Comparison of ENCODE assay signal across 20 cellular contexts in genomic region chr1:70286453-70286852, GRCh38.
DNase-seq lines count a peak whose midpoint lies in the region; ATAC-seq, FAIRE-seq and TF ChIP-seq lines count a peak whose summit lies in the region.
"Had no signal": no experiment of that assay in that cellular context is flagged by ENCODE, and none has a peak within 500 bp of the region (broad histone marks: within the 10 kb centered on the region; RNA-seq: fewer than 3 reads in every experiment).

No MANE protein-coding gene starts in this region.

- no peaks in the 10 kb centered on the region for H3K9me3 ChIP-seq in A549
- no peaks in the 10 kb centered on the region for H3K9me3 ChIP-seq in HEK293 (ENCODE audit: control insufficient read depth, insufficient read depth, low read depth, low read length)
- no peaks in the 10 kb centered on the region for H3K9me3 ChIP-seq in K562 (replicated peaks; ENCODE audit: control insufficient read depth, insufficient read depth, low read depth, low read length)
- H3K9me3 ChIP-seq: BLaER1 treated with 17β-estradiol and CSF1 and Interleukin-3, amounts not matched to agents 10 nM and 100 nM; Caco-2 had no signal

- CTCF ChIA-PET in A549 (lab: Yijun Ruan, JAX) = no interaction called here
- CTCF ChIA-PET in HEK293 (lab: Yijun Ruan, JAX) = no interaction called here
- CTCF ChIA-PET in K562 (lab: Yijun Ruan, JAX; ENCODE audit: low intra/inter-chr PET ratio) = no interaction called here
- CTCF ChIA-PET in activated CD8-positive, alpha-beta T cell treated with anti-CD3 and anti-CD28 coated beads for 36 hours (lab: Charles Lee) = no interaction called here

- DNase-seq in A549 (ENCODE audit: low read depth in 1 of 2, low spot score in 1 of 2) (no peak), K562 (ENCODE audit: extremely low read depth in 1 of 4, low spot score in 3 of 4) (no peak), inferior parietal cortex (ENCODE audit: extremely low spot score) (no peak)
- DNase-seq in activated CD8-positive, alpha-beta T cell treated with anti-CD3 and anti-CD28 coated beads for 36 hours = no peak
- DNase-seq: 8988T; AML-193; Caco-2; Calu3; CD4-positive, alpha-beta T cell; CD8-positive, alpha-beta T cell; DMS79 treated with DMSO at 0.1 percent for 48 hours; GF-D8 had no signal

- H3K9me1 ChIP-seq in K562 (ENCODE audit: control insufficient read depth, insufficient read depth, low read length) = no peaks in the 10 kb centered on the region

- TF ChIP-seq EP300 in A549 (IDR thresholded peaks at IDR 0.05) (no peak), K562 (IDR thresholded peaks at IDR 0.05; ENCODE audit: low read length) (no peak)

- H3K4me2 ChIP-seq in A549 = no peak overlapping the region
- no peak overlapping the region for H3K4me2 ChIP-seq in K562 (ENCODE audit: insufficient read depth, low read length)
- H3K4me2 ChIP-seq: BLaER1 treated with 17β-estradiol and CSF1 and Interleukin-3, amounts not matched to agents 10 nM and 100 nM had no signal

- H3K27ac Mint-ChIP-seq in activated CD8-positive, alpha-beta T cell treated with anti-CD3 and anti-CD28 coated beads for 36 hours = no peak overlapping the region
- H3K27ac Mint-ChIP-seq: B cell; CD4-positive, alpha-beta T cell; CD8-positive, alpha-beta T cell had no signal

- 96% methylated on average over 5 of the region's 5 CpGs for WGBS in A549 (ENCODE audit: missing lambda C conversion rate)
- 91% methylated on average over 4 of the region's 5 CpGs for WGBS in K562 (ENCODE audit: insufficient coverage, low coverage, missing lambda C conversion rate)

- H3K27ac ChIP-seq in A549 = no peak overlapping the region
- H3K27ac ChIP-seq in HEK293 (ENCODE audit: extremely low read depth, low read depth, low read length) = no peak overlapping the region
- no peak overlapping the region for H3K27ac ChIP-seq in K562 (ENCODE audit: extremely low read depth, low read depth, low read length)
- H3K27ac ChIP-seq: BLaER1 treated with 17β-estradiol and CSF1 and Interleukin-3, amounts not matched to agents 10 nM and 100 nM; C4-2B had no signal

- no peak overlapping the region for H3K4me3 Mint-ChIP-seq in activated CD8-positive, alpha-beta T cell treated with anti-CD3 and anti-CD28 coated beads for 36 hours
- H3K4me3 Mint-ChIP-seq: B cell; CD4-positive, alpha-beta T cell; CD8-positive, alpha-beta T cell had no signal

- no TSS peak for BruUV-seq in K562 (replicated peaks; lab: Mats Ljungman, UMichigan)

- no peaks in the 10 kb centered on the region for H3K79me2 ChIP-seq in K562 (ENCODE audit: control insufficient read depth, insufficient read depth, low read length)

- POLR2A ChIA-PET in A549 (lab: Yijun Ruan, JAX) (no interaction called here), HEK293 (lab: Yijun Ruan, JAX) (interaction anchor here (0.7 kb wide), 1 partner anchor 68 kb away, joined by 3 read pairs; the partner anchor contains the start of gene ANKRD13C), K562 (lab: Yijun Ruan, JAX) (interaction anchor here (0.8 kb wide), 1 partner anchor 15 kb away, joined by 3 read pairs; no protein-coding TSS in a partner anchor)
- POLR2A ChIA-PET in activated CD8-positive, alpha-beta T cell treated with anti-CD3 and anti-CD28 coated beads for 36 hours (lab: Charles Lee) = no interaction called here

- H3K4me1 ChIP-seq in A549 = no peaks in the 10 kb centered on the region
- H3K4me1 ChIP-seq in HEK293 (ENCODE audit: control insufficient read depth, insufficient read depth, low read length) = no peaks in the 10 kb centered on the region
- no peaks in the 10 kb centered on the region for H3K4me1 ChIP-seq in K562 (replicated peaks in 1 of 2; ENCODE audit: control insufficient read depth in 2 of 2, insufficient read depth in 2 of 2, low read length in 2 of 2)
- H3K4me1 ChIP-seq: BLaER1 treated with 17β-estradiol and CSF1 and Interleukin-3, amounts not matched to agents 10 nM and 100 nM; Caco-2 had no signal

- no peak for TF ChIP-seq RAD21 in A549 (conservative IDR thresholded peaks at IDR 0.05 in 1 of 2, IDR thresholded peaks at IDR 0.05 in 1 of 2)
- no peak for TF ChIP-seq RAD21 in K562 (CRISPR knock-in tag; conservative IDR thresholded peaks at IDR 0.05 in 1 of 2, IDR thresholded peaks at IDR 0.05 in 1 of 2)

- in situ Hi-C loops in K562 (cut with MboI) = no loop called here

- H3K9me3 Mint-ChIP-seq in activated CD8-positive, alpha-beta T cell treated with anti-CD3 and anti-CD28 coated beads for 36 hours = no peaks in the 10 kb centered on the region
- H3K9me3 Mint-ChIP-seq: CD4-positive, alpha-beta T cell; CD8-positive, alpha-beta T cell had no signal

- no peak overlapping the region for H3K9ac ChIP-seq in K562 (ENCODE audit: insufficient read depth in 1 of 2, low read depth in 2 of 2, low read length in 2 of 2)
- H3K9ac ChIP-seq: BLaER1 treated with 17β-estradiol and CSF1 and Interleukin-3, amounts not matched to agents 10 nM and 100 nM had no signal

- H3K4me3 ChIP-seq in A549 (no peak overlapping the region), HEK293 (ENCODE audit: low read depth, low read length) (no peak overlapping the region), K562 (no peak overlapping the region)
- H3K4me3 ChIP-seq: BLaER1 treated with 17β-estradiol and CSF1 and Interleukin-3, amounts not matched to agents 10 nM and 100 nM had no signal

- H3K27me3 ChIP-seq in K562 (ENCODE audit: control insufficient read depth in 2 of 2, insufficient read depth in 2 of 2, low read length in 2 of 2) = no peaks in the 10 kb centered on the region
- H3K27me3 ChIP-seq: BLaER1 treated with 17β-estradiol and CSF1 and Interleukin-3, amounts not matched to agents 10 nM and 100 nM had no signal

- no peaks in the 10 kb centered on the region for H3K4me1 Mint-ChIP-seq in activated CD8-positive, alpha-beta T cell treated with anti-CD3 and anti-CD28 coated beads for 36 hours (ENCODE audit: low read depth)
- H3K4me1 Mint-ChIP-seq: B cell had no signal

- TF ChIP-seq POLR2A in A549 (IDR thresholded peaks at IDR 0.05; ENCODE audit: low read length) (no peak), K562 (conservative IDR thresholded peaks at IDR 0.05) (no peak)

- H3K36me3 ChIP-seq in HEK293 (ENCODE audit: control insufficient read depth in 2 of 2, insufficient read depth in 1 of 2, low read length in 2 of 2) (peaks cover 12 to 21% of the 10 kb centered on the region in 2 experiments), K562 (ENCODE audit: control insufficient read depth, insufficient read depth, low read length) (peaks cover 25% of the 10 kb centered on the region)

- ATAC-seq in A549 (no peak), K562 (no peak), GM18502 (IDR thresholded peaks at IDR 0.05; ENCODE audit: poor library complexity, unreplicated experiment) (no peak)
- ATAC-seq in activated CD8-positive, alpha-beta T cell treated with anti-CD3 and anti-CD28 coated beads for 36 hours = no peak
- ATAC-seq: CD8-positive, alpha-beta T cell had no signal

- H4K20me1 ChIP-seq in K562 (replicated peaks; ENCODE audit: control insufficient read depth, insufficient read depth, low read length) = no peaks in the 10 kb centered on the region

- FAIRE-seq in A549 (lab: Jason Lieb, UNC) = no peak
- FAIRE-seq in K562 (lab: Jason Lieb, UNC) = no peak
- FAIRE-seq: D721Med, GM12891, GM18507 had no signal

- TF ChIP-seq CTCF in A549 (IDR thresholded peaks at IDR 0.05) (no peak), HEK293 (tag by site-specific recombination; IDR thresholded peaks at IDR 0.05) (no peak), K562 (IDR thresholded peaks at IDR 0.05 in 2 of 3, conservative IDR thresholded peaks at IDR 0.05 in 1 of 3; ENCODE audit: insufficient read depth in 2 of 3, low read depth in 1 of 3, low read length in 3 of 3) (no peak)
- TF ChIP-seq CTCF in activated CD8-positive, alpha-beta T cell treated with anti-CD3 and anti-CD28 coated beads for 36 hours (IDR thresholded peaks at IDR 0.05) = no peak

- H2AFZ ChIP-seq in K562 (ENCODE audit: low read depth, low read length) = no peak overlapping the region

- intact Hi-C loops in K562 (cut with micrococcal nuclease) = no loop called here
- intact Hi-C loops in activated CD8-positive, alpha-beta T cell treated with anti-CD3 and anti-CD28 coated beads for 36 hours (cut with micrococcal nuclease) = no loop called here

- H3K36me3 Mint-ChIP-seq in activated CD8-positive, alpha-beta T cell treated with anti-CD3 and anti-CD28 coated beads for 36 hours (ENCODE audit: low read depth) = peaks cover 6% of the 10 kb centered on the region

- H3K27me3 Mint-ChIP-seq in activated CD8-positive, alpha-beta T cell treated with anti-CD3 and anti-CD28 coated beads for 36 hours = no peaks in the 10 kb centered on the region
- H3K27me3 Mint-ChIP-seq: B cell; CD4-positive, alpha-beta T cell had no signal

TF ChIP-seq in A549, 52 proteins besides CTCF, POLR2A, EP300 and RAD21:
- TF ChIP-seq MYC (IDR thresholded peaks at IDR 0.05; ENCODE audit: borderline replicate concordance, low read length) = no peak
- peak; percentile 28 for TF ChIP-seq MAFK (IDR thresholded peaks at IDR 0.05; ENCODE audit: partially characterized antibody)
- no peak for TF ChIP-seq HDAC2 (IDR thresholded peaks at IDR 0.05)
- no peak for TF ChIP-seq MAX (IDR thresholded peaks at IDR 0.05)
- TF ChIP-seq RNF2 (IDR thresholded peaks at IDR 0.05; ENCODE audit: borderline replicate concordance, low read depth) = no peak

TF ChIP-seq in HEK293, 187 proteins besides CTCF, POLR2A, EP300 and RAD21 (continues in another document):
- no peak for TF ChIP-seq ZNF843 (tag by site-specific recombination; IDR thresholded peaks at IDR 0.05)
- no peak for TF ChIP-seq KLF8 (tag by site-specific recombination; IDR thresholded peaks at IDR 0.05)

TF ChIP-seq in K562, 482 proteins besides CTCF, POLR2A, EP300 and RAD21:
- TF ChIP-seq HMG20A (CRISPR knock-in tag; conservative IDR thresholded peaks at IDR 0.05) (no peak), SRSF3 (IDR thresholded peaks at IDR 0.05; ENCODE audit: insufficient read depth, low read length) (no peak), C11orf30 (IDR thresholded peaks at IDR 0.05; ENCODE audit: low read depth) (peak; percentile 20; the same call in 1 of the 2 replicates), ZNF316 (IDR thresholded peaks at IDR 0.05) (peak; percentile 60)

Comparison
In these comparisons a context has a peak if more than half of its experiments do, and no peak if none do; other contexts are left out.
1. POLR2A ChIA-PET loops: an anchor here in HEK293 (0.7 kb wide) and K562 (0.8 kb wide); none called in A549 and activated CD8-positive, alpha-beta T cell treated with anti-CD3 and anti-CD28 coated beads for 36 hours.